24 cellular contexts compared by ENCODE assay signal in the genomic region with DNA sequence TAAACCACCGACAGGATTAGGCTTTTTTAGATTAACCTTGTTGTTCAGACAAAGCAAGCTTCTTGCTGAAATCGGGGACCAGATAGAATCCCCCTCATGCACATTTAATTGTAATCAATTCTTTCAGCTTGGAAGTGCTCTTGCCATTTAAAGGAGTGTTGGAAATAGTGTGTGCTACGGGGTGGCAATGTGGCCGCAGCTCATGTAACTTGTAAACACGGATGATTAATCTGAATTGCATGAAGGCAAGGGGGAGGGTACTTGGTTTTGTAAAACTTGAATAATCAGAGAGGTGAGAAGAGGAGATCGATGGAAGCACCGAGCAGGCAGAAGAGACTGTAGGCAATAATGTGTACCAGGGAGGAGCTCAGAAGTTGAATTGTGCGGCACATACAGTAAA.
DNase-seq lines count a peak whose midpoint lies in the region; ATAC-seq and TF ChIP-seq lines count a peak whose summit lies in the region.
"Had no signal": no experiment of that assay in that cellular context is flagged by ENCODE, and none has a peak within 500 bp of the region (broad histone marks: within the 10 kb centered on the region; RNA-seq: fewer than 3 reads in every experiment).

No MANE protein-coding gene starts in this region.

- no peaks in the 10 kb centered on the region for H3K36me3 ChIP-seq in left lung

- no peaks in the 10 kb centered on the region for H3K9me3 Mint-ChIP-seq in naive thymus-derived CD8-positive, alpha-beta T cell
- H3K9me3 Mint-ChIP-seq: CD8-positive, alpha-beta T cell; IgD-negative memory B cell had no signal

- DNase-seq in NCI-H510A treated with DMSO at 0.1 percent for 48 hours (lab: John Stamatoyannopoulos, UW): peak; percentile 59
- DNase-seq in NCI-H510A (lab: John Stamatoyannopoulos, UW): no peak
- DNase-seq in astrocyte of the hippocampus (ENCODE audit: low read depth, low spot score): peak; percentile 34
- DNase-seq in left lung: no peak
- DNase-seq in LoVo (ENCODE audit: low spot score): no peak
- DNase-seq in naive thymus-derived CD8-positive, alpha-beta T cell: no peak
- DNase-seq in T-helper 1 cell: no peak
- DNase-seq in left lobe of liver (ENCODE audit: low spot score): no peak
- DNase-seq: CD8-positive, alpha-beta T cell; DMS 273 treated with DMSO at 0.1 percent for 48 hours; DMS79; NCI-H1092; NCI-H1417 treated with DMSO at 0.1 percent for 48 hours; NCI-H1694 treated with DMSO at 0.1 percent for 48 hours; NCI-H2081; NCI-H2171; NCI-H345; NCI-H524 treated with DMSO at 0.1 percent for 48 hours; NCI-H774 had no signal

- H3K27ac Mint-ChIP-seq in naive thymus-derived CD8-positive, alpha-beta T cell: no peak overlapping the region
- H3K27ac Mint-ChIP-seq: B cell; CD8-positive, alpha-beta T cell; IgD-negative memory B cell had no signal

- no peak overlapping the region for H3K27ac ChIP-seq in left lung
- H3K27ac ChIP-seq: 22Rv1, C4-2B, KMS-11 had no signal

- H3K4me3 ChIP-seq in left lung: no peak overlapping the region

- peaks cover under 1 to 8% (median 5%) of the 10 kb centered on the region in 4 donors for H3K4me1 Mint-ChIP-seq in naive thymus-derived CD8-positive, alpha-beta T cell
- H3K4me1 Mint-ChIP-seq: B cell had no signal

- H3K4me1 ChIP-seq in left lung: no peaks in the 10 kb centered on the region

- H3K27me3 ChIP-seq in left lung: no peaks in the 10 kb centered on the region

- no peaks in the 10 kb centered on the region for H3K27me3 Mint-ChIP-seq in naive thymus-derived CD8-positive, alpha-beta T cell
- H3K27me3 Mint-ChIP-seq: B cell, IgD-negative memory B cell had no signal

- intact Hi-C loops in left lung (cut with DNase I): no loop called here

- POLR2A ChIA-PET in naive thymus-derived CD8-positive, alpha-beta T cell (lab: Charles Lee): no interaction called here

- ATAC-seq in left lung: peak; percentile 64
- no peak for ATAC-seq in naive thymus-derived CD8-positive, alpha-beta T cell
- ATAC-seq in left lobe of liver: no peak
- ATAC-seq: CD8-positive, alpha-beta T cell had no signal

- H3K4me3 Mint-ChIP-seq in naive thymus-derived CD8-positive, alpha-beta T cell: no peak overlapping the region
- H3K4me3 Mint-ChIP-seq: B cell; CD8-positive, alpha-beta T cell had no signal

- H3K9me3 ChIP-seq in left lung: no peaks in the 10 kb centered on the region

- peaks cover 0 to 24% (median 10%) of the 10 kb centered on the region in 3 donors for H3K36me3 Mint-ChIP-seq in naive thymus-derived CD8-positive, alpha-beta T cell

- no peak for TF ChIP-seq CTCF in left lung (IDR thresholded peaks at IDR 0.05)

Comparison
In these comparisons a context has a peak if more than half of its experiments do, and no peak if none do; other contexts are left out.
1. DNase-seq: peak in NCI-H510A treated with DMSO at 0.1 percent for 48 hours (single experiment) and astrocyte of the hippocampus (single experiment); none in NCI-H510A (single experiment), left lung (0 of 2), LoVo (single experiment), naive thymus-derived CD8-positive, alpha-beta T cell (0 of 10), T-helper 1 cell (0 of 5) and left lobe of liver (single experiment).